In genomic region chr15:68821898-68822380, GRCh38 we compare ENCODE assay signal across 8 cellular contexts. TPM values are rescaled to one million over a fixed set of nuclear protein-coding genes. Genes with fewer than 3 reads are reported as not detected.
A peak's percentile ranks its signal among the peaks of the same experiment; 100 is the strongest.
DNase-seq lines count a peak whose midpoint lies in the region; ATAC-seq and TF ChIP-seq lines count a peak whose summit lies in the region.

No MANE protein-coding gene starts in this region.

- H3K36me3 ChIP-seq in breast epithelium = no peaks in the 10 kb centered on the region
- no peaks in the 10 kb centered on the region for H3K36me3 ChIP-seq in mucosa of descending colon (ENCODE audit: low read depth)

- H3K4me3 ChIP-seq in breast epithelium (peak overlapping the region; percentile 91 to 98 (median 97)), mucosa of descending colon (no peak overlapping the region)

- no peaks in the 10 kb centered on the region for H3K9me3 ChIP-seq in breast epithelium
- no peaks in the 10 kb centered on the region for H3K9me3 ChIP-seq in mucosa of descending colon

- H3K4me1 ChIP-seq in breast epithelium (peaks cover 0 to 8% of the 10 kb centered on the region in 2 donors), mucosa of descending colon (ENCODE audit: low read depth) (peaks cover 8% of the 10 kb centered on the region)

- peak; percentile 6 for ATAC-seq in mucosa of descending colon
- ATAC-seq in GM19467 (IDR thresholded peaks at IDR 0.05; ENCODE audit: unreplicated experiment) = no peak

- no peak for TF ChIP-seq CTCF in breast epithelium (IDR thresholded peaks at IDR 0.05)
- TF ChIP-seq CTCF in mucosa of descending colon (IDR thresholded peaks at IDR 0.05) = no peak

- intact Hi-C loops in breast epithelium (cut with DNase I; ENCODE audit: low total_unique reads) (no loop called here), mucosa of descending colon (cut with DNase I, micrococcal nuclease) (no loop called here)

- no peaks in the 10 kb centered on the region for H3K27me3 ChIP-seq in breast epithelium

- peak overlapping the region; percentile 99 to 100 for H3K27ac ChIP-seq in breast epithelium

- TF ChIP-seq POLR2A in breast epithelium (IDR thresholded peaks at IDR 0.05) = no peak

- DNase-seq in DMS53 (lab: John Stamatoyannopoulos, UW) (peak; percentile 47), DMS53 treated with DMSO at 0.1 percent for 48 hours (lab: John Stamatoyannopoulos, UW; ENCODE audit: unreplicated experiment) (no peak), NCI-H526 treated with DMSO at 0.1 percent for 48 hours (lab: John Stamatoyannopoulos, UW) (peak; percentile 68), breast epithelium (ENCODE audit: low spot score in 2 of 2) (no peak), mucosa of descending colon (peak in 1 of 3 donors; percentile 36), NCI-H146 (lab: John Stamatoyannopoulos, UW) (no peak), COR-L47 (lab: John Stamatoyannopoulos, UW) (no peak)

RNA-seq across cellular contexts. Expression of gene ANP32A, which starts 1.2 kb away (rescaled TPM):
- total RNA-seq in breast epithelium (10 to 100 TPM; 57.0 to 63.4 (median 62.8) TPM), mucosa of descending colon (100 to 1,000 TPM; 101 to 113 (median 109) TPM)

Comparison
In these comparisons a context has a peak if more than half of its experiments do, and no peak if none do; other contexts are left out.
1. DNase-seq: peak in DMS53 (single experiment) and NCI-H526 treated with DMSO at 0.1 percent for 48 hours (single experiment); none in DMS53 treated with DMSO at 0.1 percent for 48 hours (single experiment), breast epithelium (0 of 2), NCI-H146 (single experiment) and COR-L47 (single experiment).